ENCODE assay signal across 1 cellular context in genomic region chr2:157433335-157433890, GRCh38.
TF ChIP-seq lines count a peak whose summit lies in the region.

No MANE protein-coding gene starts in this region.

TF ChIP-seq in SK-N-SH, 30 proteins besides CTCF, POLR2A, EP300 and RAD21 (continued from another document):
- TF ChIP-seq REST (IDR thresholded peaks at IDR 0.05; ENCODE audit: low read depth, low read length), result no peak
- TF ChIP-seq MAX (IDR thresholded peaks at IDR 0.05; ENCODE audit: low read depth), result no peak
- no peak for TF ChIP-seq RCOR1 (IDR thresholded peaks at IDR 0.05; ENCODE audit: low read length)
- TF ChIP-seq RXRA (IDR thresholded peaks at IDR 0.05; ENCODE audit: borderline replicate concordance, low read depth), result no peak
- TF ChIP-seq CHD2 (IDR thresholded peaks at IDR 0.05; ENCODE audit: low read length, partially characterized antibody), result no peak
- no peak for TF ChIP-seq IRF3 (IDR thresholded peaks at IDR 0.05; ENCODE audit: low read depth, low read length)
- no peak for TF ChIP-seq POLR2AphosphoS5 (IDR thresholded peaks at IDR 0.05; ENCODE audit: low read depth, low read length)
- no peak for TF ChIP-seq SIN3A (IDR thresholded peaks at IDR 0.05; ENCODE audit: borderline replicate concordance, low read depth, low read length)
- TF ChIP-seq GATA2 (CRISPR knock-in tag; IDR thresholded peaks at IDR 0.05), result no peak
- no peak for TF ChIP-seq USF1 (IDR thresholded peaks at IDR 0.05; ENCODE audit: borderline replicate concordance, low read depth)
- TF ChIP-seq FOXM1 (IDR thresholded peaks at IDR 0.05; ENCODE audit: low read depth), result no peak
- no peak for TF ChIP-seq PBX3 (IDR thresholded peaks at IDR 0.05)
- no peak for TF ChIP-seq MEF2A (IDR thresholded peaks at IDR 0.05; ENCODE audit: borderline replicate concordance, low read depth)
